Comparison of ENCODE assay signal across 30 cellular contexts in the genomic region with DNA sequence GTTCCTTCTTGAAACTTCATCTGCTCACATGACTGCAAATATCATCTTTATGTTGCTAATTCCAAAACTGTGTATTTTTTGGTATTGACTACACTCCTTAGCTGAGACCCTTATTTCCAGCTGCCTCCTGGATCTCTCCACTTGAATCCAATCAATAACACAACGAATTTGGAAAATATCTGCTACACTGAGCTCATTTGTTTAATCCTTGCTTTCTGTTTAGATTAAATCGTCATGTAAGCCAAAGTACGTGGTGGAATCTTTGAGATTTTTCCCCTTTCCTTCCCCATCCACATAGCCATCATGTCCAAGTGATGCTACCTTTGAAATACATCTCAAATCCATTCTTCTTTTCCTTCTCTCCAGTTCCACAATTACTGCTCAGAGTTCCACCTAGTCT. TPM values are rescaled to one million over a fixed set of nuclear protein-coding genes. Genes with fewer than 3 reads are reported as not detected.
"Had no signal": no experiment of that assay in that cellular context is flagged by ENCODE, and none has a peak within 500 bp of the region (broad histone marks: within the 10 kb centered on the region; RNA-seq: fewer than 3 reads in every experiment).

No MANE protein-coding gene starts in this region.

- H3K27ac Mint-ChIP-seq: dendritic cell treated with granulocyte-macrophage colony-stimulating factor and Interleukin-4, amounts not matched to agents 40 ng/mL and 50 ng/mL, for 4 days; effector memory CD8-positive, alpha-beta T cell; endodermal cell; mesothelial cell of epicardium had no signal

- H3K4me3 ChIP-seq: colonic mucosa, esophagus squamous epithelium, gastrocnemius medialis, heart right ventricle, left lung, lower lobe of right lung, mucosa of descending colon had no signal

- H3K4me3 Mint-ChIP-seq: dendritic cell treated with granulocyte-macrophage colony-stimulating factor and Interleukin-4, amounts not matched to agents 40 ng/mL and 50 ng/mL, for 4 days; effector memory CD8-positive, alpha-beta T cell; endodermal cell; mesothelial cell of epicardium had no signal

- H3K27ac ChIP-seq: colonic mucosa, epithelial cell of prostate, esophagus squamous epithelium, gastrocnemius medialis, heart right ventricle, left lung, lower lobe of right lung had no signal

- H3K4me1 ChIP-seq: colonic mucosa, esophagus squamous epithelium, gastrocnemius medialis, heart right ventricle, left lung, lower lobe of right lung had no signal

- H3K9me3 Mint-ChIP-seq: dendritic cell treated with granulocyte-macrophage colony-stimulating factor and Interleukin-4, amounts not matched to agents 40 ng/mL and 50 ng/mL, for 4 days; effector memory CD8-positive, alpha-beta T cell; endodermal cell; mesothelial cell of epicardium had no signal

- H3K36me3 Mint-ChIP-seq: mesothelial cell of epicardium had no signal

- H3K9me3 ChIP-seq: colonic mucosa, esophagus squamous epithelium, gastrocnemius medialis, left lung, lower lobe of right lung, mucosa of descending colon had no signal

- H3K36me3 ChIP-seq: colonic mucosa, esophagus squamous epithelium, gastrocnemius medialis, heart right ventricle, left lung, lower lobe of right lung had no signal

- H3K4me1 Mint-ChIP-seq: mesothelial cell of epicardium had no signal

- FAIRE-seq: endometrium, islet of Langerhans, keratinocyte had no signal

- DNase-seq: colonic mucosa; cortex of kidney; effector CD8-positive, alpha-beta T cell; effector memory CD8-positive, alpha-beta T cell; endodermal cell; erythroblast; esophagus squamous epithelium; foreskin fibroblast; foreskin melanocyte; gastrocnemius medialis; glutamatergic neuron; head of caudate nucleus; heart right ventricle; hippocampal formation; left cardiac atrium; left lung; left ventricle myocardium superior; lower lobe of right lung; mesenchymal stem cell; mucosa of descending colon had no signal

RNA-seq across cellular contexts. Expression of gene OTX1, which starts 15.6 kb away (rescaled TPM):
- total RNA-seq: colonic mucosa, gastrocnemius medialis, glomerular endothelial cell, heart right ventricle, kidney epithelial cell, left cardiac atrium, left ventricle myocardium superior, lung microvascular endothelial cell, mesenteric fat pad had no signal
- polyA plus RNA-seq: heart right ventricle had no signal
